ENCODE assay signal across 1 cellular context in genomic region chr15:36960179-36960946, GRCh38.
TF ChIP-seq lines count a peak whose summit lies in the region.

No MANE protein-coding gene starts in this region.

TF ChIP-seq in GM12878, 131 proteins besides CTCF, POLR2A, EP300 and RAD21:
- TF ChIP-seq PKNOX1 (IDR thresholded peaks at IDR 0.05), result peak; percentile 58; the same call in 1 of the 2 replicates
- no peak for TF ChIP-seq HCFC1 (IDR thresholded peaks at IDR 0.05; ENCODE audit: low read length)
- TF ChIP-seq BRCA1 (IDR thresholded peaks at IDR 0.05; ENCODE audit: low read depth, low read length), result no peak
